In the genomic region with DNA sequence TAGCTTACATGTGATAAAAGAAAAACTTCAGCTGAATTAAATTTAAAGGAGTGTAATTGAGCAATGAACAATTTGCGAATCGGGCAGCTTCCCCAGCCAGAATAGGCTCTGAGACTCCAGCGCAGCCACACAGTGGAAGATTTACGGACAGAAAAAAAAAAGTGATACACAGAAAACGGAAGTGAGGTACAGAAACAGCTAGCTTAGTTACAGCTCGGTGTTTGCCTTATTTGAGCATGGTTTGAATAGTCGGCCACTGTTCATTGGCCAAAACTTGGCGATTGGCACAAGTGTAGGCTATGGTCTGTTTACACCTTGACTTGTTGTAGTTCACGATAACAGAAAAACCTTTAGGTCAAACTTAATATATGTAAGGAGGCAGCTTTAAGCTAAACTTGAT, we compare ENCODE assay signal across 1 cellular context.
TF ChIP-seq lines count a peak whose summit lies in the region.

No MANE protein-coding gene starts in this region.

TF ChIP-seq in SK-N-SH, 30 proteins besides CTCF, POLR2A, EP300 and RAD21:
- TF ChIP-seq REST (IDR thresholded peaks at IDR 0.05; ENCODE audit: low read depth, low read length) = no peak
- no peak for TF ChIP-seq GATA2 (CRISPR knock-in tag; IDR thresholded peaks at IDR 0.05)
- TF ChIP-seq, protein P1, sequence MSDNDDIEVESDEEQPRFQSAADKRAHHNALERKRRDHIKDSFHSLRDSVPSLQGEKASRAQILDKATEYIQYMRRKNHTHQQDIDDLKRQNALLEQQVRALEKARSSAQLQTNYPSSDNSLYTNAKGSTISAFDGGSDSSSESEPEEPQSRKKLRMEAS (IDR thresholded peaks at IDR 0.05; ENCODE audit: low read depth) = no peak
- TF ChIP-seq, protein P2, sequence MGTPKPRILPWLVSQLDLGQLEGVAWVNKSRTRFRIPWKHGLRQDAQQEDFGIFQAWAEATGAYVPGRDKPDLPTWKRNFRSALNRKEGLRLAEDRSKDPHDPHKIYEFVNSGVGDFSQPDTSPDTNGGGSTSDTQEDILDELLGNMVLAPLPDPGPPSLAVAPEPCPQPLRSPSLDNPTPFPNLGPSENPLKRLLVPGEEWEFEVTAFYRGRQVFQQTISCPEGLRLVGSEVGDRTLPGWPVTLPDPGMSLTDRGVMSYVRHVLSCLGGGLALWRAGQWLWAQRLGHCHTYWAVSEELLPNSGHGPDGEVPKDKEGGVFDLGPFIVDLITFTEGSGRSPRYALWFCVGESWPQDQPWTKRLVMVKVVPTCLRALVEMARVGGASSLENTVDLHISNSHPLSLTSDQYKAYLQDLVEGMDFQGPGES (IDR thresholded peaks at IDR 0.05; ENCODE audit: low read depth, low read length) = no peak
- no peak for TF ChIP-seq SIN3A (IDR thresholded peaks at IDR 0.05; ENCODE audit: borderline replicate concordance, low read depth, low read length)
- TF ChIP-seq, protein P3, sequence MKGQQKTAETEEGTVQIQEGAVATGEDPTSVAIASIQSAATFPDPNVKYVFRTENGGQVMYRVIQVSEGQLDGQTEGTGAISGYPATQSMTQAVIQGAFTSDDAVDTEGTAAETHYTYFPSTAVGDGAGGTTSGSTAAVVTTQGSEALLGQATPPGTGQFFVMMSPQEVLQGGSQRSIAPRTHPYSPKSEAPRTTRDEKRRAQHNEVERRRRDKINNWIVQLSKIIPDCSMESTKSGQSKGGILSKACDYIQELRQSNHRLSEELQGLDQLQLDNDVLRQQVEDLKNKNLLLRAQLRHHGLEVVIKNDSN (IDR thresholded peaks at IDR 0.05; ENCODE audit: borderline replicate concordance, low read depth) = no peak
- no peak for TF ChIP-seq POLR2AphosphoS5 (IDR thresholded peaks at IDR 0.05; ENCODE audit: low read depth, low read length)
- no peak for TF ChIP-seq TAF1 (IDR thresholded peaks at IDR 0.05; ENCODE audit: borderline replicate concordance, low read depth, low read length)
- TF ChIP-seq JUND (IDR thresholded peaks at IDR 0.05) = no peak
- no peak for TF ChIP-seq USF2 (IDR thresholded peaks at IDR 0.05; ENCODE audit: borderline replicate concordance, low read depth, low read length)
- TF ChIP-seq YY1 (IDR thresholded peaks at IDR 0.05; ENCODE audit: low read depth) = no peak
